Comparison of ENCODE assay signal across 8 cellular contexts in genomic region chr5:75510836-75511434, GRCh38.
A peak's percentile ranks its signal among the peaks of the same experiment; 100 is the strongest.
DNase-seq lines count a peak whose midpoint lies in the region; ATAC-seq lines count a peak whose summit lies in the region.

No MANE protein-coding gene starts in this region.

- ATAC-seq in GM19328 (IDR thresholded peaks at IDR 0.05; ENCODE audit: unreplicated experiment), result peak; percentile 25
- ATAC-seq in HG03378 (IDR thresholded peaks at IDR 0.05; ENCODE audit: unreplicated experiment), result peak; percentile 18

- peak; percentile 20 for DNase-seq in AG08395 (ENCODE audit: low spot score)
- peak; percentile 45 for DNase-seq in T-helper 22 cell (ENCODE audit: low read depth)
- DNase-seq in central memory CD4-positive, alpha-beta T cell, result peak; percentile 8
- peak; percentile 53 for DNase-seq in kidney tubule cell (ENCODE audit: low spot score)
- DNase-seq in stimulated activated CD4-positive, alpha-beta T cell treated with anti-CD3 and anti-CD28 coated beads, Interleukin-1b, Interleukin-23, amount 100 ng/mL, for 48 hours, result peak; percentile 31
- no peak for DNase-seq in NCI-H446 (lab: John Stamatoyannopoulos, UW)

Comparison
In these comparisons a context has a peak if more than half of its experiments do, and no peak if none do; other contexts are left out.
1. DNase-seq: peak in AG08395 (single experiment), T-helper 22 cell (single experiment), central memory CD4-positive, alpha-beta T cell (single experiment), kidney tubule cell (single experiment) and stimulated activated CD4-positive, alpha-beta T cell treated with anti-CD3 and anti-CD28 coated beads, Interleukin-1b, Interleukin-23, amount 100 ng/mL, for 48 hours (single experiment); none in NCI-H446 (0 of 2).